Comparison of ENCODE assay signal across 17 cellular contexts in genomic region chr7:25663877-25664276, GRCh38.
A peak's percentile ranks its signal among the peaks of the same experiment; 100 is the strongest.
DNase-seq lines count a peak whose midpoint lies in the region; ATAC-seq and TF ChIP-seq lines count a peak whose summit lies in the region.
"Had no signal": no experiment of that assay in that cellular context is flagged by ENCODE, and none has a peak within 500 bp of the region (broad histone marks: within the 10 kb centered on the region; RNA-seq: fewer than 3 reads in every experiment).

No MANE protein-coding gene starts in this region.

- no peak for TF ChIP-seq EP300 in esophagus muscularis mucosa (IDR thresholded peaks at IDR 0.05)

- intact Hi-C loops in esophagus muscularis mucosa (cut with DNase I) (no loop called here), gastrocnemius medialis (cut with DNase I; ENCODE audit: low total_unique reads) (no loop called here)

- H3K27me3 ChIP-seq in esophagus muscularis mucosa (no peaks in the 10 kb centered on the region), right atrium auricular region (no peaks in the 10 kb centered on the region), gastrocnemius medialis (no peaks in the 10 kb centered on the region)

- H3K27ac ChIP-seq in esophagus muscularis mucosa (replicated peaks in 1 of 4) (peak overlapping the region; percentile 69 to 77 (median 70)), right atrium auricular region (peak overlapping the region; percentile 50 to 78), gastrocnemius medialis (peak overlapping the region; percentile 65 to 89 (median 80))

- H3K9me3 Mint-ChIP-seq in stimulated activated effector memory CD8-positive, alpha-beta T cell treated with anti-CD3 and anti-CD28 coated beads, Interleukin-12 subunit alpha, Interleukin-12 subunit beta, amount 100 ng/mL, for 72 hours: no peaks in the 10 kb centered on the region
- H3K9me3 Mint-ChIP-seq: activated naive CD8-positive, alpha-beta T cell treated with anti-CD3 and anti-CD28 coated beads for 36 hours; neural crest cell had no signal

- H3K4me3 ChIP-seq in esophagus muscularis mucosa: no peak overlapping the region
- no peak overlapping the region for H3K4me3 ChIP-seq in right atrium auricular region
- no peak overlapping the region for H3K4me3 ChIP-seq in gastrocnemius medialis

- no peaks in the 10 kb centered on the region for H3K36me3 Mint-ChIP-seq in stimulated activated effector memory CD8-positive, alpha-beta T cell treated with anti-CD3 and anti-CD28 coated beads, Interleukin-12 subunit alpha, Interleukin-12 subunit beta, amount 100 ng/mL, for 72 hours
- H3K36me3 Mint-ChIP-seq: activated naive CD8-positive, alpha-beta T cell treated with anti-CD3 and anti-CD28 coated beads for 36 hours; CD4-positive, CD25-positive, alpha-beta regulatory T cell had no signal

- no peak overlapping the region for H3K27ac Mint-ChIP-seq in stimulated activated effector memory CD8-positive, alpha-beta T cell treated with anti-CD3 and anti-CD28 coated beads, Interleukin-12 subunit alpha, Interleukin-12 subunit beta, amount 100 ng/mL, for 72 hours
- H3K27ac Mint-ChIP-seq: activated CD4-positive, alpha-beta T cell treated with anti-CD3 and anti-CD28 coated beads for 36 hours; activated naive CD8-positive, alpha-beta T cell treated with anti-CD3 and anti-CD28 coated beads for 36 hours; CD4-positive, CD25-positive, alpha-beta regulatory T cell had no signal

- H3K36me3 ChIP-seq in esophagus muscularis mucosa (no peaks in the 10 kb centered on the region), right atrium auricular region (no peaks in the 10 kb centered on the region), gastrocnemius medialis (no peaks in the 10 kb centered on the region)

- 32% methylated on average over 4 of the region's 4 CpGs for WGBS in esophagus muscularis mucosa

- DNase-seq in esophagus muscularis mucosa (ENCODE audit: extremely low spot score) (no peak), right atrium auricular region (ENCODE audit: low spot score) (no peak), gastrocnemius medialis (no peak), NCI-H2196 (lab: John Stamatoyannopoulos, UW; ENCODE audit: unreplicated experiment) (no peak), activated gamma-delta T cell (lab: John Stamatoyannopoulos, UW) (no peak)
- DNase-seq in stimulated activated effector memory CD8-positive, alpha-beta T cell treated with anti-CD3 and anti-CD28 coated beads, Interleukin-12 subunit alpha, Interleukin-12 subunit beta, amount 100 ng/mL, for 72 hours (ENCODE audit: low spot score in 2 of 2): no peak
- DNase-seq: activated CD4-positive, alpha-beta T cell treated with anti-CD3 and anti-CD28 coated beads for 36 hours; activated naive CD8-positive, alpha-beta T cell treated with anti-CD3 and anti-CD28 coated beads for 36 hours; CD4-positive, CD25-positive, alpha-beta regulatory T cell; effector memory CD4-positive, alpha-beta T cell; foreskin melanocyte; MM.1S; NCI-H1436 treated with DMSO at 0.1 percent for 48 hours; substantia nigra had no signal

- no peaks in the 10 kb centered on the region for H3K4me1 Mint-ChIP-seq in stimulated activated effector memory CD8-positive, alpha-beta T cell treated with anti-CD3 and anti-CD28 coated beads, Interleukin-12 subunit alpha, Interleukin-12 subunit beta, amount 100 ng/mL, for 72 hours
- H3K4me1 Mint-ChIP-seq: CD4-positive, CD25-positive, alpha-beta regulatory T cell had no signal

- no peak for TF ChIP-seq POLR2A in esophagus muscularis mucosa (IDR thresholded peaks at IDR 0.05; ENCODE audit: low read depth)
- no peak for TF ChIP-seq POLR2A in gastrocnemius medialis (IDR thresholded peaks at IDR 0.05)

- TF ChIP-seq CTCF in esophagus muscularis mucosa (IDR thresholded peaks at IDR 0.05) (no peak), right atrium auricular region (IDR thresholded peaks at IDR 0.05) (no peak), gastrocnemius medialis (IDR thresholded peaks at IDR 0.05 in 4 of 5, conservative IDR thresholded peaks at IDR 0.05 in 1 of 5) (no peak)

- H3K9me3 ChIP-seq in esophagus muscularis mucosa (no peaks in the 10 kb centered on the region), right atrium auricular region (no peaks in the 10 kb centered on the region), gastrocnemius medialis (no peaks in the 10 kb centered on the region)

- in situ Hi-C loops in gastrocnemius medialis (cut with MboI; ENCODE audit: low sequenced_read_pairs in 4 of 4): loop anchor here in 1 of 4 donors (5.0 kb wide), 1 partner anchor 178 kb away; no protein-coding TSS in a partner anchor

- H3K4me1 ChIP-seq in esophagus muscularis mucosa (peaks cover 10 to 68% (median 58%) of the 10 kb centered on the region in 4 donors), right atrium auricular region (peaks cover 0 to 33% of the 10 kb centered on the region in 2 donors), gastrocnemius medialis (peaks cover 34 to 53% of the 10 kb centered on the region in 2 donors)

- H3K4me3 Mint-ChIP-seq in stimulated activated effector memory CD8-positive, alpha-beta T cell treated with anti-CD3 and anti-CD28 coated beads, Interleukin-12 subunit alpha, Interleukin-12 subunit beta, amount 100 ng/mL, for 72 hours: no peak overlapping the region
- H3K4me3 Mint-ChIP-seq: activated CD4-positive, alpha-beta T cell treated with anti-CD3 and anti-CD28 coated beads for 36 hours; activated naive CD8-positive, alpha-beta T cell treated with anti-CD3 and anti-CD28 coated beads for 36 hours; CD4-positive, CD25-positive, alpha-beta regulatory T cell; neural crest cell had no signal

- ATAC-seq in GM21526 (IDR thresholded peaks at IDR 0.05; ENCODE audit: low FRiP score, unreplicated experiment) (peak; percentile 7), gastrocnemius medialis (peak in 1 of 2 donors; percentile 10), HG03108 (IDR thresholded peaks at IDR 0.05; ENCODE audit: unreplicated experiment) (no peak)
- ATAC-seq in stimulated activated effector memory CD8-positive, alpha-beta T cell treated with anti-CD3 and anti-CD28 coated beads, Interleukin-12 subunit alpha, Interleukin-12 subunit beta, amount 100 ng/mL, for 72 hours: no peak
- ATAC-seq: activated CD4-positive, alpha-beta T cell treated with anti-CD3 and anti-CD28 coated beads for 36 hours had no signal
